ENCODE assay signal across 27 cellular contexts in the genomic region with DNA sequence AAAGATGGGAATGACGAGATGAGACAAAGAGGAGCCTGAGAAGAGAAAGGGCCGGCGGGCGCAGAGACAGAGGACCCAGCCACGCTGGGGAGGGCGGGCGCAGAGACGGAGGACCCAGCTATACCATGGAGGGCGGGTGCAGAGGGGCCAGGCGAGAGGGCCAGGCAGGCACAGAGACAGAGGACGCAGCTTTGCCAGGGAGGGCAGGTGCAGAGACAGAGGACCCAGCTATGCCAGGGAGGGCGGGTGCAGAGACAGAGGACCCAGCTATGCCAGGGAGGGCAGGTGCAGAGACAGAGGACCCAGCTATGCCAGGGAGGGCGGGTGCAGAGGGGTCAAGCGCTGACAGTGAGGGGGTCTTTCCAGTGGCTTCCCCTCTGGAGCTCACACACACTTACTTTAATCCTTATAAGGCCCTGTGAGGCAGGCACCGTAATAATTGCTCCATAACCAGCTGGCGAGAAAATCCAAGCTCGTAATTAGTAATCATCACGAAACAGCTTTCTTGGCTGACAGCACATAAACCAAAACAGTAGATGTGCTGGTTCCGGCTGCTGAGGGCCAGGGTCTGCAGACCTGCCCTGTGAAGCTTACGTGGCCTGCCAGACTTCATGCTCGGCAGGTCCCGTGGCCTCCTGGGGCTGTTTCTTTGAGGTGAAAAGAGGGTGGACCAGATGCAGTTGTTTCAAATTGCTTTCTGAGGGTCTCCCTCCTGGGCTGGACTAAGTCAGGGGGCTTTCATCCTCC.
A peak's percentile ranks its signal among the peaks of the same experiment; 100 is the strongest.
DNase-seq lines count a peak whose midpoint lies in the region; ATAC-seq and TF ChIP-seq lines count a peak whose summit lies in the region.
"Had no signal": no experiment of that assay in that cellular context is flagged by ENCODE, and none has a peak within 500 bp of the region (broad histone marks: within the 10 kb centered on the region; RNA-seq: fewer than 3 reads in every experiment).

No MANE protein-coding gene starts in this region.

- no peaks in the 10 kb centered on the region for H3K9me3 ChIP-seq in SJCRH30 (replicated peaks)
- H3K9me3 ChIP-seq in psoas muscle = no peaks in the 10 kb centered on the region
- H3K9me3 ChIP-seq: heart left ventricle, ovary, right lobe of liver, transverse colon had no signal

- peaks cover 4% of the 10 kb centered on the region for H3K27me3 Mint-ChIP-seq in nephron progenitor cell (ENCODE audit: low read depth, poor library complexity)
- H3K27me3 Mint-ChIP-seq: activated B cell treated with CpG ODN at 0.5 μM for 24 hours; activated naive CD8-positive, alpha-beta T cell treated with anti-CD3 and anti-CD28 coated beads, Interleukin-2, amount 10 ng/mL, durations not matched to agents 7 days and 5 days had no signal

- H3K27me3 ChIP-seq in SJCRH30 (no peaks in the 10 kb centered on the region), psoas muscle (ENCODE audit: insufficient read depth in 3 of 3, low read length in 2 of 3) (peaks cover 0 to 3% (median 0%) of the 10 kb centered on the region in 3 donors)
- H3K27me3 ChIP-seq: heart left ventricle, ovary, right lobe of liver, transverse colon had no signal

- H3K9me3 Mint-ChIP-seq in nephron progenitor cell = no peaks in the 10 kb centered on the region
- H3K9me3 Mint-ChIP-seq: activated B cell treated with CpG ODN at 0.5 μM for 24 hours; activated CD4-positive, alpha-beta memory T cell treated with anti-CD3 and anti-CD28 coated beads, Interleukin-2, amount 10 ng/mL, durations not matched to agents 7 days and 5 days; activated naive CD8-positive, alpha-beta T cell treated with anti-CD3 and anti-CD28 coated beads, Interleukin-2, amount 10 ng/mL, durations not matched to agents 7 days and 5 days; CD8-positive, alpha-beta T cell; naive thymus-derived CD4-positive, alpha-beta T cell had no signal

- no peak for TF ChIP-seq CTCF in psoas muscle (IDR thresholded peaks at IDR 0.05)
- TF ChIP-seq CTCF in nephron progenitor cell (IDR thresholded peaks at IDR 0.05) = no peak

- H3K27ac ChIP-seq in SJCRH30 (peak overlapping the region; percentile 99), psoas muscle (no peak overlapping the region)
- H3K27ac ChIP-seq: GM23248, ovary, right lobe of liver, transverse colon had no signal

- ATAC-seq in psoas muscle = peak; percentile 45 to 67 (median 61)
- ATAC-seq: CD8-positive, alpha-beta T cell; left colon; naive thymus-derived CD4-positive, alpha-beta T cell had no signal

- H3K4me3 Mint-ChIP-seq in nephron progenitor cell = no peak overlapping the region
- H3K4me3 Mint-ChIP-seq: activated B cell treated with CpG ODN at 0.5 μM for 24 hours; activated CD4-positive, alpha-beta memory T cell treated with anti-CD3 and anti-CD28 coated beads, Interleukin-2, amount 10 ng/mL, durations not matched to agents 7 days and 5 days; activated naive CD8-positive, alpha-beta T cell treated with anti-CD3 and anti-CD28 coated beads, Interleukin-2, amount 10 ng/mL, durations not matched to agents 7 days and 5 days; CD8-positive, alpha-beta T cell had no signal

- peaks cover 27% of the 10 kb centered on the region for H3K4me1 Mint-ChIP-seq in nephron progenitor cell
- H3K4me1 Mint-ChIP-seq: activated B cell treated with CpG ODN at 0.5 μM for 24 hours; activated naive CD8-positive, alpha-beta T cell treated with anti-CD3 and anti-CD28 coated beads, Interleukin-2, amount 10 ng/mL, durations not matched to agents 7 days and 5 days had no signal

- H3K4me3 ChIP-seq in SJCRH30 (peak overlapping the region; percentile 74), psoas muscle (no peak overlapping the region)
- H3K4me3 ChIP-seq: GM23248, heart left ventricle, ovary, right lobe of liver, transverse colon had no signal

- H3K27ac Mint-ChIP-seq in nephron progenitor cell = no peak overlapping the region
- H3K27ac Mint-ChIP-seq: activated B cell treated with CpG ODN at 0.5 μM for 24 hours; activated CD4-positive, alpha-beta memory T cell treated with anti-CD3 and anti-CD28 coated beads, Interleukin-2, amount 10 ng/mL, durations not matched to agents 7 days and 5 days; activated naive CD8-positive, alpha-beta T cell treated with anti-CD3 and anti-CD28 coated beads, Interleukin-2, amount 10 ng/mL, durations not matched to agents 7 days and 5 days; activated T-helper 2 cell treated with anti-CD3 and anti-CD28 coated beads, Interferon-gamma antibody, Interleukin-2, Interleukin-4, amounts not matched to agents 10 μg/mL and 5 μg/mL and 100 μg/mL, durations not matched to agents 14 hours and 24 hours and 36 hours; CD8-positive, alpha-beta T cell; naive thymus-derived CD4-positive, alpha-beta T cell had no signal

- 48 to 55% (median 49%) methylated on average over 22 of the region's 22 CpGs for WGBS in psoas muscle, 3 donors

- no peaks in the 10 kb centered on the region for H3K36me3 Mint-ChIP-seq in nephron progenitor cell (ENCODE audit: low read depth)
- H3K36me3 Mint-ChIP-seq: activated naive CD8-positive, alpha-beta T cell treated with anti-CD3 and anti-CD28 coated beads, Interleukin-2, amount 10 ng/mL, durations not matched to agents 7 days and 5 days; CD8-positive, alpha-beta T cell had no signal

- H3K4me1 ChIP-seq in SJCRH30 (peaks cover 11% of the 10 kb centered on the region), psoas muscle (peaks cover 9% of the 10 kb centered on the region)
- H3K4me1 ChIP-seq: right lobe of liver had no signal

- DNase-seq in NCI-H2029 (lab: John Stamatoyannopoulos, UW) = peak; percentile 22
- no peak for DNase-seq in NCI-H2029 treated with DMSO at 0.1 percent for 48 hours (lab: John Stamatoyannopoulos, UW)
- DNase-seq in NCI-H1092 treated with DMSO at 0.1 percent for 48 hours (lab: John Stamatoyannopoulos, UW) = peak; percentile 94
- DNase-seq in SJCRH30 = peak; percentile 59 to 68
- DNase-seq in psoas muscle = no peak
- no peak for DNase-seq in nephron progenitor cell
- no peak for DNase-seq in NCI-H2107 treated with DMSO at 0.1 percent for 48 hours (lab: John Stamatoyannopoulos, UW; ENCODE audit: unreplicated experiment)
- no peak for DNase-seq in middle frontal gyrus (ENCODE audit: extremely low spot score, low spot score)
- DNase-seq: 8988T; activated B cell treated with CpG ODN at 0.5 μM for 24 hours; activated CD4-positive, alpha-beta memory T cell treated with anti-CD3 and anti-CD28 coated beads, Interleukin-2, amount 10 ng/mL, durations not matched to agents 7 days and 5 days; activated naive CD8-positive, alpha-beta T cell treated with anti-CD3 and anti-CD28 coated beads, Interleukin-2, amount 10 ng/mL, durations not matched to agents 7 days and 5 days; CD8-positive, alpha-beta T cell; effector CD4-positive, alpha-beta T cell; GM23248; left colon; mesenchymal stem cell; naive thymus-derived CD4-positive, alpha-beta T cell; NCI-H2171 treated with DMSO at 0.1 percent for 48 hours; NCI-H526 treated with DMSO at 0.1 percent for 48 hours; ovary; right lobe of liver; stimulated activated CD4-positive, alpha-beta T cell treated with anti-CD3 and anti-CD28 coated beads, Interleukin-15, amount 100 ng/mL, for 24 hours; T1000; transverse colon had no signal

- H3K36me3 ChIP-seq in SJCRH30 (no peaks in the 10 kb centered on the region), psoas muscle (ENCODE audit: insufficient read depth in 1 of 2, low read depth in 1 of 2) (no peaks in the 10 kb centered on the region)
- H3K36me3 ChIP-seq: heart left ventricle, ovary, right lobe of liver, transverse colon had no signal

- intact Hi-C loops in psoas muscle (cut with DNase I) = no loop called here

Comparison
In these comparisons a context has a peak if more than half of its experiments do, and no peak if none do; other contexts are left out.
1. DNase-seq: peak in NCI-H2029 (single experiment), NCI-H1092 treated with DMSO at 0.1 percent for 48 hours (single experiment) and SJCRH30 (2 of 2); none in NCI-H2029 treated with DMSO at 0.1 percent for 48 hours (single experiment), psoas muscle (0 of 2), nephron progenitor cell (single experiment), NCI-H2107 treated with DMSO at 0.1 percent for 48 hours (single experiment) and middle frontal gyrus (single experiment).